In the genomic region with DNA sequence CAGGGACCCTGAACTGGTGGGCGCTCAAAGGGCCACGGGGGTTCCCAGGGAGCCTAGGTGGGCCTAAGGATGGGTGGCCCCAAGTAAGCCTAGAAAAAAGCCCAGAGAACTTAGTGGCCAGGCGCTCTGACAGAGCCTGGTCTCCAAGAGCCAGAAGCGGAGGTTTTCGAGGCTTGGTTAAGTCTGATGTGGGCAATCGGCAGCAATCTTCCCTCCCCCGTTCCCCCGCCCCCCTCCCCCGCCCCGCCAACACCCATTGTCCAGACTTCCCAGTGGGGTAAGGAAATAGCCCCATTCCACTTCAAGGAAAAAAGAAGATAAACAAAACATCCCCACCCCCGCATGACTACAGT, we compare ENCODE assay signal across 2 cellular contexts.
TF ChIP-seq lines count a peak whose summit lies in the region.

No MANE protein-coding gene starts in this region.

TF ChIP-seq in SK-N-SH, 30 proteins besides CTCF, POLR2A, EP300 and RAD21:
- no peak for TF ChIP-seq ZBTB33 (IDR thresholded peaks at IDR 0.05; ENCODE audit: borderline replicate concordance, low read depth)
- no peak for TF ChIP-seq TEAD4 (IDR thresholded peaks at IDR 0.05; ENCODE audit: borderline replicate concordance, insufficient read depth)
- no peak for TF ChIP-seq JUND (IDR thresholded peaks at IDR 0.05)
- TF ChIP-seq ELF1 (IDR thresholded peaks at IDR 0.05): no peak
- no peak for TF ChIP-seq RXRA (IDR thresholded peaks at IDR 0.05; ENCODE audit: borderline replicate concordance, low read depth)
- no peak for TF ChIP-seq FOXM1 (IDR thresholded peaks at IDR 0.05; ENCODE audit: low read depth)
- no peak for TF ChIP-seq EZH2phosphoT487 (IDR thresholded peaks at IDR 0.05; ENCODE audit: borderline replicate concordance, low read depth)
- no peak for TF ChIP-seq GABPA (IDR thresholded peaks at IDR 0.05; ENCODE audit: low read depth)
- no peak for TF ChIP-seq MEF2A (IDR thresholded peaks at IDR 0.05; ENCODE audit: borderline replicate concordance, low read depth)
- no peak for TF ChIP-seq RCOR1 (IDR thresholded peaks at IDR 0.05; ENCODE audit: low read length)
- TF ChIP-seq GATA2 (CRISPR knock-in tag; IDR thresholded peaks at IDR 0.05): no peak
- no peak for TF ChIP-seq FOSL2 (IDR thresholded peaks at IDR 0.05; ENCODE audit: borderline replicate concordance, low read depth)
- no peak for TF ChIP-seq REST (IDR thresholded peaks at IDR 0.05; ENCODE audit: low read depth, low read length)
- TF ChIP-seq USF2 (IDR thresholded peaks at IDR 0.05; ENCODE audit: borderline replicate concordance, low read depth, low read length): no peak

TF ChIP-seq in SK-N-SH treated with all-trans-retinoic acid at 6 μM for 48 hours, 23 proteins besides CTCF, POLR2A, EP300 and RAD21 (continued from another document):
- no peak for TF ChIP-seq TSHZ2 (CRISPR knock-in tag; IDR thresholded peaks at IDR 0.05)
- TF ChIP-seq POU6F1 (CRISPR knock-in tag; IDR thresholded peaks at IDR 0.05; ENCODE audit: borderline replicate concordance, low read depth): no peak
- no peak for TF ChIP-seq ZNF70 (CRISPR knock-in tag; IDR thresholded peaks at IDR 0.05)
- TF ChIP-seq SNAI2 (CRISPR knock-in tag; IDR thresholded peaks at IDR 0.05): no peak
- TF ChIP-seq ZC3H10 (CRISPR knock-in tag; IDR thresholded peaks at IDR 0.05): no peak
- TF ChIP-seq RARB (CRISPR knock-in tag; IDR thresholded peaks at IDR 0.05): no peak
- no peak for TF ChIP-seq PPARA (CRISPR knock-in tag; IDR thresholded peaks at IDR 0.05; ENCODE audit: borderline replicate concordance)
- TF ChIP-seq ESRRG (CRISPR knock-in tag; IDR thresholded peaks at IDR 0.05): no peak
- TF ChIP-seq GLIS3 (CRISPR knock-in tag; IDR thresholded peaks at IDR 0.05): no peak
- TF ChIP-seq PATZ1 (CRISPR knock-in tag; IDR thresholded peaks at IDR 0.05; ENCODE audit: borderline replicate concordance): no peak
- no peak for TF ChIP-seq CSRNP3 (CRISPR knock-in tag; IDR thresholded peaks at IDR 0.05)
- TF ChIP-seq, protein P1, sequence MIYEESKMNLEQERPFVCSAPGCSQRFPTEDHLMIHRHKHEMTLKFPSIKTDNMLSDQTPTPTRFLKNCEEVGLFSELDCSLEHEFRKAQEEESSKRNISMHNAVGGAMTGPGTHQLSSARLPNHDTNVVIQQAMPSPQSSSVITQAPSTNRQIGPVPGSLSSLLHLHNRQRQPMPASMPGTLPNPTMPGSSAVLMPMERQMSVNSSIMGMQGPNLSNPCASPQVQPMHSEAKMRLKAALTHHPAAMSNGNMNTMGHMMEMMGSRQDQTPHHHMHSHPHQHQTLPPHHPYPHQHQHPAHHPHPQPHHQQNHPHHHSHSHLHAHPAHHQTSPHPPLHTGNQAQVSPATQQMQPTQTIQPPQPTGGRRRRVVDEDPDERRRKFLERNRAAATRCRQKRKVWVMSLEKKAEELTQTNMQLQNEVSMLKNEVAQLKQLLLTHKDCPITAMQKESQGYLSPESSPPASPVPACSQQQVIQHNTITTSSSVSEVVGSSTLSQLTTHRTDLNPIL (CRISPR knock-in tag; IDR thresholded peaks at IDR 0.05; ENCODE audit: low read depth): no peak
- TF ChIP-seq CSDC2 (CRISPR knock-in tag; IDR thresholded peaks at IDR 0.05): no peak
- TF ChIP-seq ARNTL (CRISPR knock-in tag; IDR thresholded peaks at IDR 0.05; ENCODE audit: borderline replicate concordance, low read depth): no peak
- no peak for TF ChIP-seq ISL1 (CRISPR knock-in tag; IDR thresholded peaks at IDR 0.05)
- TF ChIP-seq TOX (CRISPR knock-in tag; IDR thresholded peaks at IDR 0.05; ENCODE audit: borderline replicate concordance): no peak
- no peak for TF ChIP-seq TCF4 (CRISPR knock-in tag; IDR thresholded peaks at IDR 0.05; ENCODE audit: borderline replicate concordance)
